16 cellular contexts compared by ENCODE assay signal in genomic region chr11:2816941-2817421, GRCh38.
DNase-seq lines count a peak whose midpoint lies in the region; ATAC-seq, FAIRE-seq and TF ChIP-seq lines count a peak whose summit lies in the region.
"Had no signal": no experiment of that assay in that cellular context is flagged by ENCODE, and none has a peak within 500 bp of the region (broad histone marks: within the 10 kb centered on the region; RNA-seq: fewer than 3 reads in every experiment).

No MANE protein-coding gene starts in this region.

- H3K9me3 Mint-ChIP-seq in immature natural killer cell = peaks cover 4 to 22% (median 9%) of the 10 kb centered on the region in 6 donors

- H3K4me3 ChIP-seq in choroid plexus epithelial cell (ENCODE audit: low read depth, low read length) = no peak overlapping the region
- H3K4me3 ChIP-seq in lower lobe of right lung = no peak overlapping the region

- H3K27me3 ChIP-seq in lower lobe of right lung (ENCODE audit: low read depth) = no peaks in the 10 kb centered on the region

- no peak overlapping the region for H3K4me3 Mint-ChIP-seq in immature natural killer cell
- H3K4me3 Mint-ChIP-seq: activated naive CD8-positive, alpha-beta T cell treated with anti-CD3 and anti-CD28 coated beads for 36 hours; naive thymus-derived CD4-positive, alpha-beta T cell; WTC11 had no signal

- no peak overlapping the region for H3K27ac ChIP-seq in lower lobe of right lung

- DNase-seq in HTR-8/SVneo (ENCODE audit: insufficient read length, low spot score) = no peak
- peak; percentile 95 for DNase-seq in choroid plexus epithelial cell (ENCODE audit: low read depth)
- DNase-seq in lower lobe of right lung = peak; percentile 30
- peak; percentile 33 for DNase-seq in urothelium cell line (ENCODE audit: low spot score)
- DNase-seq in immature natural killer cell = no peak
- no peak for DNase-seq in NCI-H82 (lab: John Stamatoyannopoulos, UW)
- DNase-seq: activated naive CD8-positive, alpha-beta T cell treated with anti-CD3 and anti-CD28 coated beads for 36 hours; cortex of kidney; foreskin melanocyte; naive thymus-derived CD4-positive, alpha-beta T cell; NCI-H2171; stimulated activated naive CD8-positive, alpha-beta T cell treated with anti-CD3 and anti-CD28 coated beads, Interleukin-15, Interleukin-2, amounts not matched to agents 100 U/mL and 50 U/mL, for 24 hours had no signal

- peaks cover 16% of the 10 kb centered on the region for H3K4me1 ChIP-seq in lower lobe of right lung

- peaks cover 0 to 3% of the 10 kb centered on the region in 2 donors for H3K4me1 Mint-ChIP-seq in immature natural killer cell

- peaks cover 4 to 8% (median 7%) of the 10 kb centered on the region in 3 donors for H3K27me3 Mint-ChIP-seq in immature natural killer cell (ENCODE audit: low read depth in 3 of 3)
- H3K27me3 Mint-ChIP-seq: activated naive CD8-positive, alpha-beta T cell treated with anti-CD3 and anti-CD28 coated beads for 36 hours had no signal

- H3K36me3 Mint-ChIP-seq in immature natural killer cell = peaks cover 0 to 3% (median 0%) of the 10 kb centered on the region in 3 donors

- no peak for TF ChIP-seq CTCF in choroid plexus epithelial cell (conservative IDR thresholded peaks at IDR 0.05; ENCODE audit: low read depth, low read length)
- TF ChIP-seq CTCF in lower lobe of right lung (IDR thresholded peaks at IDR 0.05) = no peak

- H3K27ac Mint-ChIP-seq in immature natural killer cell = no peak overlapping the region
- H3K27ac Mint-ChIP-seq: activated naive CD8-positive, alpha-beta T cell treated with anti-CD3 and anti-CD28 coated beads for 36 hours; naive thymus-derived CD4-positive, alpha-beta T cell; WTC11 had no signal

- FAIRE-seq in HTR-8/SVneo (lab: Jason Lieb, UNC) = peak; percentile 20
- no peak for FAIRE-seq in urothelium cell line (lab: Jason Lieb, UNC)

- no peaks in the 10 kb centered on the region for H3K36me3 ChIP-seq in lower lobe of right lung

- ATAC-seq in lower lobe of right lung (no peak), GM18511 (IDR thresholded peaks at IDR 0.05; ENCODE audit: unreplicated experiment) (no peak)
- ATAC-seq: HCT116; naive thymus-derived CD4-positive, alpha-beta T cell; SK-N-SH treated with all-trans-retinoic acid at 6 μM for 48 hours; stimulated activated naive CD8-positive, alpha-beta T cell treated with anti-CD3 and anti-CD28 coated beads, Interleukin-15, Interleukin-2, amounts not matched to agents 100 U/mL and 50 U/mL, for 24 hours; WTC11 had no signal

- intact Hi-C loops in lower lobe of right lung (cut with DNase I) = no loop called here

- H3K9me3 ChIP-seq in lower lobe of right lung = peaks cover 18% of the 10 kb centered on the region

Comparison
In these comparisons a context has a peak if more than half of its experiments do, and no peak if none do; other contexts are left out.
1. DNase-seq: peak in choroid plexus epithelial cell (single experiment), lower lobe of right lung (single experiment) and urothelium cell line (single experiment); none in HTR-8/SVneo (single experiment), immature natural killer cell (0 of 3) and NCI-H82 (single experiment).